ENCODE assay signal across 7 cellular contexts in genomic region chr1:230112131-230112701, GRCh38. TPM values are rescaled to one million over a fixed set of nuclear protein-coding genes. Genes with fewer than 3 reads are reported as not detected.
DNase-seq lines count a peak whose midpoint lies in the region; ATAC-seq and TF ChIP-seq lines count a peak whose summit lies in the region.

No MANE protein-coding gene starts in this region.

- dilution Hi-C loops in IMR-90 (cut with HindIII; ENCODE audit: low sequenced_read_pairs, unreplicated experiment) = no loop called here

- peaks cover 33% of the 10 kb centered on the region for H3K9me1 ChIP-seq in IMR-90 (ENCODE audit: insufficient read depth, low read length)

- no peak overlapping the region for H2BK15ac ChIP-seq in IMR-90 (ENCODE audit: low read depth, low read length)

- peak overlapping the region; percentile 30 for H2BK120ac ChIP-seq in IMR-90 (ENCODE audit: low read depth, low read length)

- TF ChIP-seq CTCF in IMR-90 (conservative IDR thresholded peaks at IDR 0.05; ENCODE audit: low read depth, low read length) (no peak), PC-3 (conservative IDR thresholded peaks at IDR 0.05; ENCODE audit: low read depth, low read length) (no peak), left ventricle myocardium inferior (IDR thresholded peaks at IDR 0.05; ENCODE audit: borderline replicate concordance) (no peak), gastrocnemius medialis (IDR thresholded peaks at IDR 0.05 in 4 of 5, conservative IDR thresholded peaks at IDR 0.05 in 1 of 5) (no peak)

- peaks cover 49 to 85% of the 10 kb centered on the region in 2 experiments for H3K79me1 ChIP-seq in IMR-90 (ENCODE audit: low read depth in 1 of 2, low read length in 2 of 2)

- H3K56ac ChIP-seq in IMR-90 (ENCODE audit: extremely low read depth, insufficient read depth, low read length) = no peak overlapping the region

- no peak overlapping the region for H2AK9ac ChIP-seq in IMR-90 (replicated peaks; ENCODE audit: low read depth, low read length, poor library complexity)

- H4K8ac ChIP-seq in IMR-90 (ENCODE audit: low read depth in 2 of 2, low read length in 2 of 2) = no peak overlapping the region

- WGBS in IMR-90 (ENCODE audit: extremely low coverage in 2 of 2, insufficient read length in 1 of 2), 2 experiments = 60% methylated on average over 2 of the region's 7 CpGs; no CpG with 5 or more reads in 1 of the 2 experiments

- no peak overlapping the region for H3K23ac ChIP-seq in IMR-90 (ENCODE audit: low read depth, low read length)

- intact Hi-C loops in IMR-90 (cut with micrococcal nuclease) (no loop called here), PC-3 (cut with micrococcal nuclease) (no loop called here), left ventricle myocardium inferior (cut with micrococcal nuclease) (no loop called here), gastrocnemius medialis (cut with DNase I; ENCODE audit: low total_unique reads) (no loop called here)

- H2AFZ ChIP-seq in IMR-90 (replicated peaks; ENCODE audit: low read length, poor library complexity) = no peak overlapping the region
- no peak overlapping the region for H2AFZ ChIP-seq in PC-3 (ENCODE audit: low read length)

- H3K27ac ChIP-seq in IMR-90 (ENCODE audit: insufficient read depth, low read length) (peak overlapping the region; percentile 30), PC-3 (ENCODE audit: low read length) (peak overlapping the region; percentile 82), left ventricle myocardium inferior (replicated peaks) (peak overlapping the region; percentile 72), gastrocnemius medialis (peak overlapping the region in 3 of 4 donors; percentile 70 to 79 (median 76))

- H3K4me1 ChIP-seq in IMR-90 (ENCODE audit: control insufficient read depth, insufficient read depth, low read length) (peaks cover 28% of the 10 kb centered on the region), PC-3 (ENCODE audit: insufficient read depth, low read length) (peaks cover 38% of the 10 kb centered on the region), left ventricle myocardium inferior (peaks cover 44% of the 10 kb centered on the region), gastrocnemius medialis (peaks cover 27 to 29% of the 10 kb centered on the region in 2 donors), HAP-1 (peaks cover 15% of the 10 kb centered on the region)

- H3K4me3 ChIP-seq in IMR-90 (ENCODE audit: insufficient read depth, low read depth, low read length) (no peak overlapping the region), PC-3 (ENCODE audit: low read length) (no peak overlapping the region), left ventricle myocardium inferior (no peak overlapping the region), gastrocnemius medialis (no peak overlapping the region), HAP-1 (no peak overlapping the region)

- TF ChIP-seq POLR2A in IMR-90 (IDR thresholded peaks at IDR 0.05; ENCODE audit: low read depth, low read length) (no peak), gastrocnemius medialis (IDR thresholded peaks at IDR 0.05) (no peak)

- H4K5ac ChIP-seq in IMR-90 (ENCODE audit: low read depth, low read length) = 0 out of 2 replicates have a peak overlapping the region, but pooled peaks have one; percentile 59

- H2AK5ac ChIP-seq in IMR-90 (ENCODE audit: low read depth, low read length) = peak overlapping the region; percentile 41

- H3K9ac ChIP-seq in IMR-90 (ENCODE audit: low read depth, low read length) (0 out of 2 replicates have a peak overlapping the region, but pooled peaks have one; percentile 18), PC-3 (ENCODE audit: low read length) (no peak overlapping the region)

- in situ Hi-C loops in IMR-90 (cut with MboI; ENCODE audit: low sequenced_read_pairs) (no loop called here), gastrocnemius medialis (cut with MboI; ENCODE audit: low sequenced_read_pairs in 4 of 4) (no loop called here), HAP-1 (cut with MboI; ENCODE audit: low sequenced_read_pairs) (no loop called here)

- H3K27me3 ChIP-seq in IMR-90 (ENCODE audit: control insufficient read depth, insufficient read depth, low read length) = no peaks in the 10 kb centered on the region
- no peaks in the 10 kb centered on the region for H3K27me3 ChIP-seq in PC-3 (ENCODE audit: low read length)
- no peaks in the 10 kb centered on the region for H3K27me3 ChIP-seq in left ventricle myocardium inferior (ENCODE audit: low read depth)
- no peaks in the 10 kb centered on the region for H3K27me3 ChIP-seq in gastrocnemius medialis
- H3K27me3 ChIP-seq in HAP-1 (ENCODE audit: low read depth) = no peaks in the 10 kb centered on the region

- peak overlapping the region; percentile 58; the same call in 1 of the 2 replicates for H3K4ac ChIP-seq in IMR-90 (ENCODE audit: low read depth, low read length)

- TF ChIP-seq RAD21 in IMR-90 (IDR thresholded peaks at IDR 0.05; ENCODE audit: low read length) = no peak

- H3K9me3 ChIP-seq in IMR-90 (ENCODE audit: control insufficient read depth, insufficient read depth, low read length) (no peaks in the 10 kb centered on the region), PC-3 (ENCODE audit: low read length) (no peaks in the 10 kb centered on the region), left ventricle myocardium inferior (replicated peaks) (no peaks in the 10 kb centered on the region), gastrocnemius medialis (no peaks in the 10 kb centered on the region), HAP-1 (no peaks in the 10 kb centered on the region)

- H4K91ac ChIP-seq in IMR-90 (ENCODE audit: insufficient read depth, low read depth, low read length) = peak overlapping the region; percentile 26; the same call in 1 of the 2 replicates

- no TSS peak for BruUV-seq in IMR-90 (replicated peaks; lab: Mats Ljungman, UMichigan)
- no TSS peak for BruUV-seq in PC-3 (replicated peaks; lab: Mats Ljungman, UMichigan)

- H4K20me1 ChIP-seq in IMR-90 (ENCODE audit: insufficient read depth, low read length) (peaks cover 50% of the 10 kb centered on the region), PC-3 (ENCODE audit: low read length) (no peaks in the 10 kb centered on the region; the same call in 1 of the 2 replicates)

- H3K18ac ChIP-seq in IMR-90 (ENCODE audit: low read depth, low read length) = peak overlapping the region; percentile 59

- peak overlapping the region; percentile 22; the same call in 1 of the 2 replicates for H3K14ac ChIP-seq in IMR-90 (replicated peaks; ENCODE audit: low read depth, low read length)

- ATAC-seq in IMR-90 (ENCODE audit: low read depth) (peak; percentile 41), PC-3 (peak; percentile 5; the same call in 1 of the 2 replicates), gastrocnemius medialis (no peak), GM18858 (IDR thresholded peaks at IDR 0.05; ENCODE audit: unreplicated experiment) (no peak)

- POLR2A ChIA-PET in IMR-90 (lab: Charles Lee; ENCODE audit: unreplicated experiment) = no interaction called here
- POLR2A ChIA-PET in PC-3 (lab: Charles Lee; ENCODE audit: unreplicated experiment) = interaction anchor here (0.7 kb wide), 1 partner anchor 70 kb away, joined by 8 read pairs; no protein-coding TSS in a partner anchor

- H3K4me2 ChIP-seq in IMR-90 (ENCODE audit: low read depth, low read length) (no peak overlapping the region; the same call in 1 of the 2 replicates), PC-3 (ENCODE audit: low read length) (no peak overlapping the region)

- peak overlapping the region; percentile 9; the same call in 1 of the 2 replicates for H2BK20ac ChIP-seq in IMR-90 (ENCODE audit: low read depth, low read length)

- H3F3A ChIP-seq in PC-3 (ENCODE audit: low read length, unreplicated experiment) = no peaks in the 10 kb centered on the region

- no peaks in the 10 kb centered on the region for H3K9me2 ChIP-seq in PC-3 (replicated peaks; ENCODE audit: low read length)

- peaks cover 99% of the 10 kb centered on the region for H3K79me2 ChIP-seq in PC-3 (ENCODE audit: low read length)

- CTCF ChIA-PET in IMR-90 (lab: Yijun Ruan, JAX) (no interaction called here), PC-3 (lab: Charles Lee) (interaction anchor here (0.5 kb wide), 1 partner anchor 89 kb away, joined by 3 read pairs; no protein-coding TSS in a partner anchor)

- H3K36me3 ChIP-seq in IMR-90 (ENCODE audit: control insufficient read depth, insufficient read depth, low read length) (no peaks in the 10 kb centered on the region; the same call in 1 of the 2 replicates), PC-3 (ENCODE audit: low read depth, low read length) (peaks cover 32% of the 10 kb centered on the region), left ventricle myocardium inferior (no peaks in the 10 kb centered on the region), gastrocnemius medialis (no peaks in the 10 kb centered on the region), HAP-1 (replicated peaks) (no peaks in the 10 kb centered on the region)

- no peak overlapping the region for H2BK5ac ChIP-seq in IMR-90 (ENCODE audit: low read depth, low read length, poor library complexity, severe bottlenecking)

- DNase-seq in IMR-90 (peak; percentile 21), PC-3 (no peak), left ventricle myocardium inferior (no peak), gastrocnemius medialis (no peak), HAP-1 (ENCODE audit: low spot score in 2 of 2) (no peak), NCI-H146 treated with DMSO at 0.1 percent for 48 hours (lab: John Stamatoyannopoulos, UW; ENCODE audit: unreplicated experiment) (no peak)

TF ChIP-seq in IMR-90, 13 proteins besides CTCF, POLR2A, EP300 and RAD21 (continues in another document):
- TF ChIP-seq FOS (IDR thresholded peaks at IDR 0.05; ENCODE audit: low read depth, low read length) = no peak
- no peak for TF ChIP-seq BHLHE40 (IDR thresholded peaks at IDR 0.05; ENCODE audit: low read depth, low read length)
- no peak for TF ChIP-seq RCOR1 (IDR thresholded peaks at IDR 0.05; ENCODE audit: insufficient replicate concordance, low read length)
- TF ChIP-seq, protein P1, sequence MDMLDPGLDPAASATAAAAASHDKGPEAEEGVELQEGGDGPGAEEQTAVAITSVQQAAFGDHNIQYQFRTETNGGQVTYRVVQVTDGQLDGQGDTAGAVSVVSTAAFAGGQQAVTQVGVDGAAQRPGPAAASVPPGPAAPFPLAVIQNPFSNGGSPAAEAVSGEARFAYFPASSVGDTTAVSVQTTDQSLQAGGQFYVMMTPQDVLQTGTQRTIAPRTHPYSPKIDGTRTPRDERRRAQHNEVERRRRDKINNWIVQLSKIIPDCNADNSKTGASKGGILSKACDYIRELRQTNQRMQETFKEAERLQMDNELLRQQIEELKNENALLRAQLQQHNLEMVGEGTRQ (IDR thresholded peaks at IDR 0.05; ENCODE audit: low read depth, low read length) = no peak
- no peak for TF ChIP-seq MXI1 (IDR thresholded peaks at IDR 0.05; ENCODE audit: borderline replicate concordance, low read depth, low read length)
- no peak for TF ChIP-seq MAZ (IDR thresholded peaks at IDR 0.05; ENCODE audit: borderline replicate concordance, low read depth, low read length)
- TF ChIP-seq CHD1 (IDR thresholded peaks at IDR 0.05; ENCODE audit: low read depth, low read length) = no peak

RNA-seq across cellular contexts. Expression of gene GALNT2, which starts 45.2 kb away (rescaled TPM):
- 50.4 and 58.6 TPM in 2 replicates for total RNA-seq in IMR-90 (2012; rRNA removed)
- polyA plus RNA-seq in IMR-90 (2012; rRNA removed) = 170 and 189 TPM in 2 replicates
- 173 and 231 TPM in 2 replicates for polyA plus RNA-seq in IMR-90 (2012; cell fraction: cytosol; rRNA removed)
- polyA plus RNA-seq in IMR-90 (2012; cell fraction: nucleus; rRNA removed; ENCODE audit: low replicate concordance) = 130 and 137 TPM in 2 replicates
- 182 and 193 TPM in 2 replicates for total RNA-seq in PC-3 (2014; rRNA removed)
- total RNA-seq in left ventricle myocardium inferior = 28.3 TPM
- total RNA-seq in gastrocnemius medialis = 100 to 1,000 TPM in 1 of 4 donors, 10 to 100 TPM in 3; 73.7 to 106 (median 78.3) TPM

Comparison
In these comparisons a context has a peak if more than half of its experiments do, and no peak if none do; other contexts are left out.
1. ATAC-seq: peak in IMR-90 (single experiment) and PC-3 (single experiment); none in gastrocnemius medialis (0 of 2) and GM18858 (single experiment).
2. H3K27ac ChIP-seq: peak in every context shown above with its lines; median percentile 82 in PC-3; 76 in gastrocnemius medialis; 72 in left ventricle myocardium inferior; 30 in IMR-90.